ENCODE assay signal across 25 cellular contexts in genomic region chr6:48754631-48755030, GRCh38.
"Had no signal": no experiment of that assay in that cellular context is flagged by ENCODE, and none has a peak within 500 bp of the region (broad histone marks: within the 10 kb centered on the region; RNA-seq: fewer than 3 reads in every experiment).

No MANE protein-coding gene starts in this region.

- H3K4me1 Mint-ChIP-seq: naive thymus-derived CD8-positive, alpha-beta T cell; neural crest cell; stimulated activated effector memory CD8-positive, alpha-beta T cell treated with anti-CD3 and anti-CD28 coated beads, Interleukin-12 subunit alpha, Interleukin-12 subunit beta, amount 100 ng/mL, for 72 hours had no signal

- H3K4me3 Mint-ChIP-seq: naive thymus-derived CD8-positive, alpha-beta T cell; neural crest cell; stimulated activated effector memory CD8-positive, alpha-beta T cell treated with anti-CD3 and anti-CD28 coated beads, Interleukin-12 subunit alpha, Interleukin-12 subunit beta, amount 100 ng/mL, for 72 hours had no signal

- H3K4me3 ChIP-seq: dorsolateral prefrontal cortex, esophagus muscularis mucosa, heart right ventricle, left lung, pancreas, right atrium auricular region, stomach, thyroid gland, vagina had no signal

- H3K9me3 ChIP-seq: esophagus muscularis mucosa, neutrophil, pancreas, stomach, thyroid gland, vagina had no signal

- H3K36me3 ChIP-seq: esophagus muscularis mucosa, heart right ventricle, left lung, neutrophil, pancreas, right atrium auricular region, stomach, thyroid gland, vagina had no signal

- H3K27ac Mint-ChIP-seq: naive thymus-derived CD8-positive, alpha-beta T cell; stimulated activated effector memory CD8-positive, alpha-beta T cell treated with anti-CD3 and anti-CD28 coated beads, Interleukin-12 subunit alpha, Interleukin-12 subunit beta, amount 100 ng/mL, for 72 hours had no signal

- DNase-seq: dorsolateral prefrontal cortex; effector CD4-positive, alpha-beta T cell; foreskin melanocyte; glutamatergic neuron; heart right ventricle; hippocampal formation; left cardiac atrium; left lung; mesendoderm; naive thymus-derived CD8-positive, alpha-beta T cell; pancreas; stimulated activated CD4-positive, alpha-beta T cell treated with anti-CD3 and anti-CD28 coated beads, Interleukin-2, amount 100 ng/mL, for 24 hours; stimulated activated CD4-positive, alpha-beta T cell treated with anti-CD3 and anti-CD28 coated beads, Interleukin-4, amount 100 ng/mL, for 24 hours; stimulated activated naive CD4-positive, alpha-beta T cell treated with Interleukin-2 at 50 U/mL for 16 hours; stomach; thyroid gland; trophoblast cell had no signal

- H3K27me3 Mint-ChIP-seq: naive thymus-derived CD8-positive, alpha-beta T cell had no signal

- H3K36me3 Mint-ChIP-seq: naive thymus-derived CD8-positive, alpha-beta T cell; stimulated activated effector memory CD8-positive, alpha-beta T cell treated with anti-CD3 and anti-CD28 coated beads, Interleukin-12 subunit alpha, Interleukin-12 subunit beta, amount 100 ng/mL, for 72 hours had no signal

- H3K27ac ChIP-seq: dorsolateral prefrontal cortex, epithelial cell of prostate, esophagus muscularis mucosa, heart right ventricle, left lung, neutrophil, pancreas, right atrium auricular region, stomach, thyroid gland, vagina had no signal

- ATAC-seq: heart right ventricle; left cardiac atrium; left lung; naive thymus-derived CD8-positive, alpha-beta T cell; pancreas; sciatic nerve; stimulated activated effector memory CD8-positive, alpha-beta T cell treated with anti-CD3 and anti-CD28 coated beads, Interleukin-12 subunit alpha, Interleukin-12 subunit beta, amount 100 ng/mL, for 72 hours had no signal

- H3K4me1 ChIP-seq: esophagus muscularis mucosa, heart right ventricle, left lung, pancreas, right atrium auricular region, stomach, thyroid gland, vagina had no signal

- H3K27me3 ChIP-seq: esophagus muscularis mucosa, heart right ventricle, left lung, neutrophil, pancreas, right atrium auricular region, stomach, thyroid gland, vagina had no signal
